Comparison of ENCODE assay signal across 1 cellular context in the genomic region with DNA sequence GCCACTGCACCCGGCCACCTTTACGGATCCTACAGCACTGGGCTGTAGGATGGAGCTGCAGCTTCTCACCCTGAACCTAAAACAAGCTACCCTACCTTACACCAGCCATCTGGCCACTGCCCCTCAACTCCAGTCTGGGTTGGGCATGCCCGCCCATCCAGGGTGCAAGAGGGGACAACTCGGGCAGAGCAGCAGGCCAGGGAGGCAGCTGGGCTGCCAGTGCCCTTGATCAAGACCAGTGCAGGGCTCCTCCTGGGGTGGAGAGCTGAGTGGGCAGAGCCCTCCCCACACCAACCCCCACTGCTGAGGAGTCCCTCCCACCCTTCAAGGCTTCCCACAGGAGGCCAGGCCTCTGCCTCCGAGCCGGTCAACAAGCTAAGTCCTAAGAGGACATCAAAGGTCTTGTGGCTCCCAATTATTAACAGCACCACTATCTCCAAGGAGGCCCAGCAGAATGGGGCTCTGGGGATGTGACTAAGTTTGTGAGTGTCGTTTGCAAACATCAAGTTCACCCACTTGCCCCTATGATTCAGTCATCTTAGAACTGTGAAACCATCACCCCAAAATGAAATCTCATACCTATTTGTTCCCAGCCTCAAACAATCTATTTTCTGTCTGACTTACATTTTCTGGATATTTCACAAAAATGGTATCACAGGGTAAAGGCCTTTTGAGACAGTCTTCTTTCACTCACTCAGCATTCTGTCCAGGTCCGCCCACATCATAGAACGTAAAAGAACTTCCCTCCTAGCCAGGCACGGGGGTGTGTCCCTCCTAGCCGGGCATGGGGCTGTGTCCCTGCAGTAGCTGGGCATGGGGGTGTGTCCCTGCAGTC.
TF ChIP-seq lines count a peak whose summit lies in the region.

No MANE protein-coding gene starts in this region.

TF ChIP-seq in H1, 55 proteins besides CTCF, POLR2A, EP300 and RAD21:
- 0 out of 2 replicates have a peak, but pooled peaks have one; percentile 36 for TF ChIP-seq POLR2AphosphoS5 (IDR thresholded peaks at IDR 0.05; ENCODE audit: low read depth, low read length)
- TF ChIP-seq, protein P1, sequence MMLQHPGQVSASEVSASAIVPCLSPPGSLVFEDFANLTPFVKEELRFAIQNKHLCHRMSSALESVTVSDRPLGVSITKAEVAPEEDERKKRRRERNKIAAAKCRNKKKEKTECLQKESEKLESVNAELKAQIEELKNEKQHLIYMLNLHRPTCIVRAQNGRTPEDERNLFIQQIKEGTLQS (IDR thresholded peaks at IDR 0.05; ENCODE audit: insufficient read depth, low read depth, low read length) = no peak
